10 cellular contexts compared by ENCODE assay signal in the genomic region with DNA sequence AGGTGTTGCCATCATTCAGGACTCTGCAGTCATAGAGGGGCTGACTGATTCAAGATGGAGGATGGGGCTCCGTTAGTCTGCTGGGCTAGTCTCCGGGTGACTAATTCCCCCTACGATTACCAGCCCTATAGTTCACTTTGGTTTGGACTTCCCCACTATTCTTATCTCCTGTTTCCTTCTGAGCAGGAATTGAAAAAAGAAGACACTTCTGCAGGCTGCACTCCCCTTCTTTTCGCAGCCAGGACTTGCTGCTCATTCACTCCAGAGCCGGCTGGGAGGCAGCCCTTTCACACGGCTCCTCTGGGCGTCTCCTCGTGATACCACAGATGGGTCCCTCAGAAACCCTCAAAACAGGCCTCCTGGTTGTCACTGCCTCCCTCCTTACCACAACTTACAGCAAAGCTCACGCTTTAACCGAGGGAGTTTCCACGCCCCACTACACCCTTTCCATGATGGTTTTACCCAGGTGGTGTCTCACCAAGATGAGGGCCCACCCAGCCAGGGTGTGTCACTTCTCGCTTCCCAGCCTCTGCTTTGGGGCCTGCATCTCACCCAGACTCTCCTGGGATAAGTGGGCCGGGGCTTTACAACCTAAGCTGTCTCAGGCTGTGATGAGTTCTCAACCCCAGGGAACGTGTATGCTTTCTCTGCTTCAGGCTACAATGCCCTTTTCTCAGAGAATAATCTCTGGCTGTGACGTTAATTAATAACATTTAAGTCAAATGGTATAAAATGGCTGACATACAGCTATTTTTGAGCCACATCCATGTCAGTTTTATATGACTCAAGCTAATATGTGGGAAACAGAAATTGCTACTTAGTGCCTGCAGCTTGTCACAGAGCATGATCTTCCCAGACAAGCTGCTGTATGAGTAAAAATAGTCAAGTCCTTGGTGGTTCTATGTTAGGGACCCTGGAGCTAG. TPM values are rescaled to one million over a fixed set of nuclear protein-coding genes. Genes with fewer than 3 reads are reported as not detected.
DNase-seq lines count a peak whose midpoint lies in the region; ATAC-seq and TF ChIP-seq lines count a peak whose summit lies in the region.
"Had no signal": no experiment of that assay in that cellular context is flagged by ENCODE, and none has a peak within 500 bp of the region (broad histone marks: within the 10 kb centered on the region; RNA-seq: fewer than 3 reads in every experiment).

No MANE protein-coding gene starts in this region.

- H3K9me3 Mint-ChIP-seq in immature natural killer cell (no peaks in the 10 kb centered on the region), Calu3 (ENCODE audit: low read depth, unreplicated experiment) (no peaks in the 10 kb centered on the region)

- peak overlapping the region; percentile 93 to 99 (median 97) for H3K4me3 Mint-ChIP-seq in immature natural killer cell
- no peak overlapping the region for H3K4me3 Mint-ChIP-seq in Calu3 (ENCODE audit: low read depth, unreplicated experiment)

- H3K27me3 Mint-ChIP-seq in immature natural killer cell (ENCODE audit: low read depth in 3 of 3) (peaks cover 5 to 16% (median 16%) of the 10 kb centered on the region in 3 donors), Calu3 (ENCODE audit: unreplicated experiment) (peaks cover 81% of the 10 kb centered on the region)

- intact Hi-C loops in Calu3 (cut with micrococcal nuclease; ENCODE audit: unreplicated experiment): no loop called here

- CTCF ChIA-PET in Calu3 (lab: Charles Lee): interaction anchor here (0.6 to 1.0 kb wide), 2 partner anchors 24 to 149 kb away, joined by 3 to 5 read pairs; no protein-coding TSS in a partner anchor

- BruUV-seq in Calu3 (replicated peaks; lab: Mats Ljungman, UMichigan): no TSS peak

- H3K27ac Mint-ChIP-seq in immature natural killer cell (peak overlapping the region; percentile 98 to 100 (median 99)), Calu3 (ENCODE audit: unreplicated experiment) (no peak overlapping the region)

- TF ChIP-seq CTCF in Calu3 (IDR thresholded peaks at IDR 0.05; ENCODE audit: unreplicated experiment): no peak

- peaks cover 60 to 83% (median 70%) of the 10 kb centered on the region in 3 donors for H3K36me3 Mint-ChIP-seq in immature natural killer cell
- no peaks in the 10 kb centered on the region for H3K36me3 Mint-ChIP-seq in Calu3 (ENCODE audit: insufficient read depth, unreplicated experiment)

- peaks cover 100% of the 10 kb centered on the region in 2 donors for H3K4me1 Mint-ChIP-seq in immature natural killer cell
- H3K4me1 Mint-ChIP-seq in Calu3 (ENCODE audit: low read depth, unreplicated experiment): no peaks in the 10 kb centered on the region

- peak; percentile 55 for DNase-seq in MV-4-11 (lab: John Stamatoyannopoulos, UW)
- DNase-seq in activated CD8-positive, alpha-beta memory T cell treated with anti-CD3 and anti-CD28 coated beads, Interleukin-2, amount 50 U/mL, for 4 hours: peak; percentile 70
- DNase-seq in immature natural killer cell: peak; percentile 94 to 95 (median 94)
- DNase-seq in stimulated activated CD8-positive, alpha-beta memory T cell treated with anti-CD3 and anti-CD28 coated beads, Interleukin-7, amount 100 ng/mL, for 1 hour (ENCODE audit: low read depth in 2 of 2): peak; percentile 45 to 60
- no peak for DNase-seq in Calu3
- DNase-seq in NCI-H2171 treated with DMSO at 0.1 percent for 48 hours (lab: John Stamatoyannopoulos, UW): no peak
- DNase-seq: NCI-H1105 treated with DMSO at 0.1 percent for 48 hours had no signal

- ATAC-seq in HG03159 (IDR thresholded peaks at IDR 0.05; ENCODE audit: unreplicated experiment): no peak
- no peak for ATAC-seq in HG02623 (IDR thresholded peaks at IDR 0.05; ENCODE audit: unreplicated experiment)

RNA-seq across cellular contexts. Expression of a gene that starts 11.9 kb away (rescaled TPM):
- polyA plus RNA-seq in immature natural killer cell: 1,000 to 10,000 TPM in 1 of 3 donors, 100 to 1,000 TPM in 2; 338 to 1,281 (median 522) TPM
- not detected in 2 replicates for total RNA-seq in Calu3 (2022)
- total RNA-seq: epithelial cell of proximal tubule had no signal

Comparison
In these comparisons a context has a peak if more than half of its experiments do, and no peak if none do; other contexts are left out.
1. DNase-seq: peak in MV-4-11 (single experiment), activated CD8-positive, alpha-beta memory T cell treated with anti-CD3 and anti-CD28 coated beads, Interleukin-2, amount 50 U/mL, for 4 hours (single experiment), immature natural killer cell (3 of 3) and stimulated activated CD8-positive, alpha-beta memory T cell treated with anti-CD3 and anti-CD28 coated beads, Interleukin-7, amount 100 ng/mL, for 1 hour (2 of 2); none in Calu3 (single experiment) and NCI-H2171 treated with DMSO at 0.1 percent for 48 hours (single experiment).